ENCODE assay signal across 18 cellular contexts in genomic region chr10:10956681-10957225, GRCh38.
DNase-seq lines count a peak whose midpoint lies in the region; ATAC-seq and TF ChIP-seq lines count a peak whose summit lies in the region.
"Had no signal": no experiment of that assay in that cellular context is flagged by ENCODE, and none has a peak within 500 bp of the region (broad histone marks: within the 10 kb centered on the region; RNA-seq: fewer than 3 reads in every experiment).

No MANE protein-coding gene starts in this region.

- no peak for TF ChIP-seq CTCF in left lung (IDR thresholded peaks at IDR 0.05)
- TF ChIP-seq CTCF in lung (IDR thresholded peaks at IDR 0.05; ENCODE audit: control extremely low read depth, extremely low read depth) = no peak
- no peak for TF ChIP-seq CTCF in upper lobe of left lung (IDR thresholded peaks at IDR 0.05)
- no peak for TF ChIP-seq CTCF in type B pancreatic cell (conservative IDR thresholded peaks at IDR 0.05)

- no peak for TF ChIP-seq POLR2A in upper lobe of left lung (IDR thresholded peaks at IDR 0.05)

- WGBS in lung, 2 donors = 75 to 89% methylated on average over 5 of the region's 5 CpGs
- WGBS in upper lobe of left lung, 2 donors = 67 to 74% methylated on average over 5 of the region's 5 CpGs

- DNase-seq in Karpas-422 (peak; percentile 24), left lung (peak in 1 of 2 donors; percentile 50), lung (ENCODE audit: low spot score) (peak; percentile 42), upper lobe of left lung (peak in 1 of 2 donors; percentile 71), H4 (ENCODE audit: low spot score) (no peak), type B pancreatic cell (ENCODE audit: extremely low spot score, unreplicated experiment) (no peak), HCEC 1CT (no peak)
- no peak for DNase-seq in stimulated activated naive CD8-positive, alpha-beta T cell treated with anti-CD3 and anti-CD28 coated beads, Interleukin-15, Interleukin-2, amounts not matched to agents 100 U/mL and 50 U/mL, for 24 hours
- DNase-seq: 8988T; ACHN; Caco-2; Calu3; CD4-positive, alpha-beta T cell; CD8-positive, alpha-beta T cell; DMS79 treated with DMSO at 0.1 percent for 48 hours; GF-D8 had no signal

- H3K27me3 ChIP-seq in Karpas-422 (ENCODE audit: low read length) (no peaks in the 10 kb centered on the region), left lung (no peaks in the 10 kb centered on the region), lung (ENCODE audit: control insufficient read depth, insufficient read depth) (no peaks in the 10 kb centered on the region), upper lobe of left lung (no peaks in the 10 kb centered on the region)
- H3K27me3 ChIP-seq: BLaER1 treated with 17β-estradiol and CSF1 and Interleukin-3, amounts not matched to agents 10 nM and 100 nM had no signal

- H3K27ac Mint-ChIP-seq in type B pancreatic cell = no peak overlapping the region
- H3K27ac Mint-ChIP-seq: CD4-positive, alpha-beta T cell; CD8-positive, alpha-beta T cell had no signal

- H3K9me3 ChIP-seq in Karpas-422 (ENCODE audit: low read length) (no peaks in the 10 kb centered on the region), left lung (no peaks in the 10 kb centered on the region), lung (ENCODE audit: control insufficient read depth in 2 of 2, insufficient read depth in 1 of 2, low read length in 1 of 2) (peaks cover 0 to 2% of the 10 kb centered on the region in 2 donors), upper lobe of left lung (no peaks in the 10 kb centered on the region)
- H3K9me3 ChIP-seq: BLaER1 treated with 17β-estradiol and CSF1 and Interleukin-3, amounts not matched to agents 10 nM and 100 nM; Caco-2 had no signal

- H3K36me3 ChIP-seq in Karpas-422 (ENCODE audit: insufficient read depth, low read length) = no peaks in the 10 kb centered on the region
- H3K36me3 ChIP-seq in left lung = no peaks in the 10 kb centered on the region
- no peaks in the 10 kb centered on the region for H3K36me3 ChIP-seq in lung (ENCODE audit: control insufficient read depth in 2 of 2, insufficient read depth in 2 of 2, low read length in 2 of 2)
- H3K36me3 ChIP-seq in upper lobe of left lung = no peaks in the 10 kb centered on the region
- H3K36me3 ChIP-seq: BLaER1 treated with 17β-estradiol and CSF1 and Interleukin-3, amounts not matched to agents 10 nM and 100 nM had no signal

- TF ChIP-seq EP300 in upper lobe of left lung (IDR thresholded peaks at IDR 0.05) = peak in 1 of 4 donors; percentile 19

- intact Hi-C loops in left lung (cut with DNase I) = no loop called here

- H3K27ac ChIP-seq in Karpas-422 (ENCODE audit: low read length) = no peak overlapping the region
- H3K27ac ChIP-seq in left lung = no peak overlapping the region
- H3K27ac ChIP-seq in lung (ENCODE audit: low read depth in 1 of 2, low read length in 1 of 2) = no peak overlapping the region
- H3K27ac ChIP-seq in upper lobe of left lung = no peak overlapping the region
- H3K27ac ChIP-seq: BLaER1 treated with 17β-estradiol and CSF1 and Interleukin-3, amounts not matched to agents 10 nM and 100 nM; C4-2B had no signal

- H2AFZ ChIP-seq in Karpas-422 (ENCODE audit: low read length) = no peak overlapping the region

- H3K27me3 Mint-ChIP-seq in type B pancreatic cell = peaks cover 36% of the 10 kb centered on the region

- H3K79me2 ChIP-seq in Karpas-422 (ENCODE audit: low read length) = no peaks in the 10 kb centered on the region

- H4K20me1 ChIP-seq in Karpas-422 (ENCODE audit: insufficient read depth, low read depth, low read length) = no peaks in the 10 kb centered on the region
- H4K20me1 ChIP-seq: BLaER1 treated with 17β-estradiol and CSF1 and Interleukin-3, amounts not matched to agents 10 nM and 100 nM had no signal

- no peaks in the 10 kb centered on the region for H3K9me2 ChIP-seq in Karpas-422 (replicated peaks; ENCODE audit: insufficient read depth, low read length)

- no peaks in the 10 kb centered on the region for H3K9me3 Mint-ChIP-seq in type B pancreatic cell
- H3K9me3 Mint-ChIP-seq: CD4-positive, alpha-beta T cell; CD8-positive, alpha-beta T cell had no signal

- no peak overlapping the region for H3K9ac ChIP-seq in Karpas-422 (ENCODE audit: low read length)
- H3K9ac ChIP-seq: BLaER1 treated with 17β-estradiol and CSF1 and Interleukin-3, amounts not matched to agents 10 nM and 100 nM had no signal

- no peak overlapping the region for H3K4me2 ChIP-seq in Karpas-422 (ENCODE audit: low read depth, low read length, poor library complexity, severe bottlenecking)
- H3K4me2 ChIP-seq: BLaER1 treated with 17β-estradiol and CSF1 and Interleukin-3, amounts not matched to agents 10 nM and 100 nM had no signal

- no peak overlapping the region for H3K4me3 Mint-ChIP-seq in type B pancreatic cell
- H3K4me3 Mint-ChIP-seq: CD4-positive, alpha-beta T cell; CD8-positive, alpha-beta T cell had no signal

- no peaks in the 10 kb centered on the region for H3K4me1 Mint-ChIP-seq in type B pancreatic cell (ENCODE audit: unreplicated experiment)

- H3K36me3 Mint-ChIP-seq in type B pancreatic cell = no peaks in the 10 kb centered on the region
- H3K36me3 Mint-ChIP-seq: CD8-positive, alpha-beta T cell had no signal

- H3K4me1 ChIP-seq in Karpas-422 (ENCODE audit: low read length) = no peaks in the 10 kb centered on the region
- no peaks in the 10 kb centered on the region for H3K4me1 ChIP-seq in left lung
- H3K4me1 ChIP-seq in lung (ENCODE audit: control insufficient read depth in 2 of 2, insufficient read depth in 2 of 2, low read length in 2 of 2) = peaks cover 0 to 3% of the 10 kb centered on the region in 2 donors
- H3K4me1 ChIP-seq in upper lobe of left lung = no peaks in the 10 kb centered on the region
- H3K4me1 ChIP-seq: BLaER1 treated with 17β-estradiol and CSF1 and Interleukin-3, amounts not matched to agents 10 nM and 100 nM; Caco-2 had no signal

- ATAC-seq in left lung = peak; percentile 96
- ATAC-seq in lung (ENCODE audit: insufficient read depth, low FRiP score) = peak; percentile 34
- ATAC-seq in upper lobe of left lung (ENCODE audit: low FRiP score in 2 of 2) = peak; percentile 36 to 62
- no peak for ATAC-seq in stimulated activated naive CD8-positive, alpha-beta T cell treated with anti-CD3 and anti-CD28 coated beads, Interleukin-15, Interleukin-2, amounts not matched to agents 100 U/mL and 50 U/mL, for 24 hours
- ATAC-seq: CD8-positive, alpha-beta T cell had no signal

- H3K4me3 ChIP-seq in Karpas-422 (ENCODE audit: low read length) = no peak overlapping the region
- no peak overlapping the region for H3K4me3 ChIP-seq in left lung
- H3K4me3 ChIP-seq in lung = no peak overlapping the region
- no peak overlapping the region for H3K4me3 ChIP-seq in upper lobe of left lung
- H3K4me3 ChIP-seq: BLaER1 treated with 17β-estradiol and CSF1 and Interleukin-3, amounts not matched to agents 10 nM and 100 nM had no signal

Comparison
In these comparisons a context has a peak if more than half of its experiments do, and no peak if none do; other contexts are left out.
1. DNase-seq: peak in Karpas-422 (single experiment) and lung (single experiment); none in H4 (single experiment), stimulated activated naive CD8-positive, alpha-beta T cell treated with anti-CD3 and anti-CD28 coated beads, Interleukin-15, Interleukin-2, amounts not matched to agents 100 U/mL and 50 U/mL, for 24 hours (single experiment), type B pancreatic cell (single experiment) and HCEC 1CT (single experiment).